14 cellular contexts compared by ENCODE assay signal in genomic region chr10:13765641-13766341, GRCh38.
DNase-seq lines count a peak whose midpoint lies in the region; ATAC-seq and TF ChIP-seq lines count a peak whose summit lies in the region.
"Had no signal": no experiment of that assay in that cellular context is flagged by ENCODE, and none has a peak within 500 bp of the region (broad histone marks: within the 10 kb centered on the region; RNA-seq: fewer than 3 reads in every experiment).

No MANE protein-coding gene starts in this region.

- H2AFZ ChIP-seq in neural progenitor cell (replicated peaks), result no peak overlapping the region

- TF ChIP-seq CTCF in neural progenitor cell (IDR thresholded peaks at IDR 0.05), result no peak
- TF ChIP-seq CTCF in stomach (IDR thresholded peaks at IDR 0.05), result no peak

- H3K79me2 ChIP-seq in neural progenitor cell (ENCODE audit: low read depth), result no peaks in the 10 kb centered on the region

- peaks cover 15% of the 10 kb centered on the region for H3K4me1 Mint-ChIP-seq in neural progenitor cell

- H3K27ac ChIP-seq in duodenal mucosa (ENCODE audit: low read depth, low read length) (no peak overlapping the region), neural progenitor cell (peak overlapping the region; percentile 65), stomach (no peak overlapping the region)
- H3K27ac ChIP-seq: ovary, thyroid gland had no signal

- H4K20me1 ChIP-seq in neural progenitor cell (ENCODE audit: low read depth), result no peaks in the 10 kb centered on the region

- H3K9me3 Mint-ChIP-seq in neural progenitor cell, result no peaks in the 10 kb centered on the region
- H3K9me3 Mint-ChIP-seq: H9, memory B cell had no signal

- H3K9me3 ChIP-seq in duodenal mucosa (ENCODE audit: control insufficient read depth in 1 of 2, low read length in 2 of 2) (no peaks in the 10 kb centered on the region), neural progenitor cell (ENCODE audit: low read depth) (no peaks in the 10 kb centered on the region), stomach (no peaks in the 10 kb centered on the region)
- H3K9me3 ChIP-seq: ovary, thyroid gland had no signal

- WGBS in stomach, 5 donors, result 33 to 62% (median 43%) methylated on average over 19 of the region's 19 CpGs

- intact Hi-C loops in stomach (cut with DNase I; ENCODE audit: low total_unique reads), result no loop called here

- DNase-seq in neural progenitor cell (ENCODE audit: low spot score), result peak; percentile 61
- no peak for DNase-seq in NCI-H1694 treated with DMSO at 0.1 percent for 48 hours (lab: John Stamatoyannopoulos, UW)
- DNase-seq in stimulated activated CD4-positive, alpha-beta T cell treated with anti-CD3 and anti-CD28 coated beads, Interleukin-2, amount 100 ng/mL, for 24 hours, result no peak
- no peak for DNase-seq in cerebellum (ENCODE audit: low spot score)
- no peak for DNase-seq in stomach
- DNase-seq: activated CD4-positive, CD25-positive, alpha-beta regulatory T cell; DMS 273 treated with DMSO at 0.1 percent for 48 hours; H9; ovary; thyroid gland had no signal

- TF ChIP-seq POLR2A in stomach (IDR thresholded peaks at IDR 0.05), result no peak

- no peak for TF ChIP-seq EP300 in stomach (IDR thresholded peaks at IDR 0.05)

- H3K4me3 Mint-ChIP-seq in neural progenitor cell, result no peak overlapping the region
- H3K4me3 Mint-ChIP-seq: H9, memory B cell had no signal

- H3K36me3 ChIP-seq in duodenal mucosa (ENCODE audit: control insufficient read depth in 1 of 2, insufficient read depth in 2 of 2, low read length in 2 of 2) (no peaks in the 10 kb centered on the region), neural progenitor cell (no peaks in the 10 kb centered on the region), stomach (no peaks in the 10 kb centered on the region)
- H3K36me3 ChIP-seq: ovary, thyroid gland had no signal

- ATAC-seq in GM18498 (IDR thresholded peaks at IDR 0.05; ENCODE audit: unreplicated experiment) (peak; percentile 47), HG03095 (IDR thresholded peaks at IDR 0.05; ENCODE audit: unreplicated experiment) (peak; percentile 57)

- H3K4me3 ChIP-seq in duodenal mucosa (ENCODE audit: low read depth in 1 of 2, low read length in 2 of 2), result peak overlapping the region; percentile 58 to 59
- no peak overlapping the region for H3K4me3 ChIP-seq in neural progenitor cell
- no peak overlapping the region for H3K4me3 ChIP-seq in stomach
- H3K4me3 ChIP-seq: ovary, thyroid gland had no signal

- H3K27me3 Mint-ChIP-seq in neural progenitor cell (ENCODE audit: insufficient read depth, low read depth), result peaks cover 2% of the 10 kb centered on the region

- peaks cover 5% of the 10 kb centered on the region for H3F3A ChIP-seq in neural progenitor cell (ENCODE audit: low read depth)

- H3K4me1 ChIP-seq in duodenal mucosa (ENCODE audit: control insufficient read depth in 1 of 2, insufficient read depth in 2 of 2, low read length in 2 of 2), result no peaks in the 10 kb centered on the region
- no peaks in the 10 kb centered on the region for H3K4me1 ChIP-seq in neural progenitor cell
- H3K4me1 ChIP-seq in stomach, result peaks cover 0 to 13% (median 6%) of the 10 kb centered on the region in 4 donors
- H3K4me1 ChIP-seq: thyroid gland had no signal

- no peaks in the 10 kb centered on the region for H3K27me3 ChIP-seq in duodenal mucosa (ENCODE audit: control insufficient read depth in 1 of 2, insufficient read depth in 2 of 2, low read length in 2 of 2)
- H3K27me3 ChIP-seq in neural progenitor cell, result no peaks in the 10 kb centered on the region
- H3K27me3 ChIP-seq in stomach, result no peaks in the 10 kb centered on the region
- H3K27me3 ChIP-seq: ovary, thyroid gland had no signal

- no peak overlapping the region for H3K27ac Mint-ChIP-seq in neural progenitor cell
- H3K27ac Mint-ChIP-seq: memory B cell had no signal

- H3K4me2 ChIP-seq in neural progenitor cell, result no peak overlapping the region

- H3K36me3 Mint-ChIP-seq in neural progenitor cell, result peaks cover 23% of the 10 kb centered on the region
- H3K36me3 Mint-ChIP-seq: memory B cell had no signal

- H3K9ac ChIP-seq in duodenal mucosa (ENCODE audit: low read depth in 1 of 2, low read length in 2 of 2) (no peak overlapping the region), neural progenitor cell (no peak overlapping the region)

Comparison
In these comparisons a context has a peak if more than half of its experiments do, and no peak if none do; other contexts are left out.
1. H3K4me3 ChIP-seq: peak in duodenal mucosa (2 of 2); none in neural progenitor cell (single experiment) and stomach (0 of 4).